ENCODE assay signal across 23 cellular contexts in genomic region chr18:79846936-79847557, GRCh38. TPM values are rescaled to one million over a fixed set of nuclear protein-coding genes. Genes with fewer than 3 reads are reported as not detected.
"Had no signal": no experiment of that assay in that cellular context is flagged by ENCODE, and none has a peak within 500 bp of the region (broad histone marks: within the 10 kb centered on the region; RNA-seq: fewer than 3 reads in every experiment).

No MANE protein-coding gene starts in this region.

- H3K9me3 Mint-ChIP-seq: effector memory CD8-positive, alpha-beta T cell had no signal

- DNase-seq: activated CD4-positive, alpha-beta T cell treated with anti-CD3 and anti-CD28 coated beads for 4 hours; activated CD8-positive, alpha-beta T cell treated with anti-CD3 and anti-CD28 coated beads for 36 hours; activated effector memory CD4-positive, alpha-beta T cell treated with anti-CD3 and anti-CD28 coated beads, Interleukin-2, amount 50 U/mL, for 16 hours; activated T-cell treated with anti-CD3 and anti-CD28 coated beads, Interleukin-2, amount 50 U/mL, for 72 hours; effector memory CD8-positive, alpha-beta T cell; kidney; mammary epithelial cell; stimulated activated CD4-positive, alpha-beta T cell treated with anti-CD3 and anti-CD28 coated beads, Interleukin-15, amount 100 ng/mL, for 24 hours; stimulated activated CD4-positive, alpha-beta T cell treated with anti-CD3 and anti-CD28 coated beads, Interleukin-2, amount 100 ng/mL, for 48 hours; stimulated activated naive CD8-positive, alpha-beta T cell treated with anti-CD3 and anti-CD28 coated beads, Interleukin-15, amount 100 ng/mL, for 72 hours; T-cell; trophoblast cell had no signal

- H3K36me3 Mint-ChIP-seq: activated naive CD4-positive, alpha-beta T cell treated with anti-CD3 and anti-CD28 coated beads, Interleukin-2, amount 50 U/mL, for 72 hours; T-cell; WTC11 had no signal

- H3K27ac Mint-ChIP-seq: activated CD8-positive, alpha-beta T cell treated with anti-CD3 and anti-CD28 coated beads for 36 hours; activated naive CD4-positive, alpha-beta T cell treated with anti-CD3 and anti-CD28 coated beads, Interleukin-2, amount 50 U/mL, for 72 hours; activated T-cell treated with anti-CD3 and anti-CD28 coated beads, Interleukin-2, amount 50 U/mL, for 72 hours; effector memory CD8-positive, alpha-beta T cell; stimulated activated naive CD8-positive, alpha-beta T cell treated with anti-CD3 and anti-CD28 coated beads, Interleukin-15, amount 100 ng/mL, for 72 hours; T-cell; WTC11 had no signal

- H3K4me3 Mint-ChIP-seq: activated CD8-positive, alpha-beta T cell treated with anti-CD3 and anti-CD28 coated beads for 36 hours; activated T-cell treated with anti-CD3 and anti-CD28 coated beads, Interleukin-2, amount 50 U/mL, for 72 hours; effector memory CD8-positive, alpha-beta T cell; stimulated activated naive CD8-positive, alpha-beta T cell treated with anti-CD3 and anti-CD28 coated beads, Interleukin-15, amount 100 ng/mL, for 72 hours; T-cell; WTC11 had no signal

- H3K27ac ChIP-seq: adrenal gland, gastroesophageal sphincter, heart left ventricle, left lung, prostate gland, right atrium auricular region, skin epidermis, suprapubic skin had no signal

- H3K4me3 ChIP-seq: adrenal gland, gastroesophageal sphincter, heart left ventricle, left lung, prostate gland, right atrium auricular region, skin epidermis, suprapubic skin had no signal

- H3K27me3 Mint-ChIP-seq: stimulated activated naive CD8-positive, alpha-beta T cell treated with anti-CD3 and anti-CD28 coated beads, Interleukin-15, amount 100 ng/mL, for 72 hours had no signal

- H3K27me3 ChIP-seq: adrenal gland, heart left ventricle, left lung, right atrium auricular region, suprapubic skin had no signal

- H3K9me3 ChIP-seq: adrenal gland, prostate gland, suprapubic skin had no signal

- ATAC-seq: activated CD8-positive, alpha-beta T cell treated with anti-CD3 and anti-CD28 coated beads for 36 hours; activated naive CD4-positive, alpha-beta T cell treated with anti-CD3 and anti-CD28 coated beads, Interleukin-2, amount 50 U/mL, for 72 hours; activated T-cell treated with anti-CD3 and anti-CD28 coated beads, Interleukin-2, amount 50 U/mL, for 72 hours; effector memory CD8-positive, alpha-beta T cell; gastroesophageal sphincter; heart left ventricle; left lung; stimulated activated naive CD8-positive, alpha-beta T cell treated with anti-CD3 and anti-CD28 coated beads, Interleukin-15, amount 100 ng/mL, for 72 hours; T-cell; WTC11 had no signal

- H3K4me1 Mint-ChIP-seq: T-cell, WTC11 had no signal

- H3K4me1 ChIP-seq: adrenal gland, gastroesophageal sphincter, heart left ventricle, left lung, prostate gland, right atrium auricular region, suprapubic skin had no signal

- H3K36me3 ChIP-seq: adrenal gland, gastroesophageal sphincter, heart left ventricle, left lung, prostate gland, right atrium auricular region, suprapubic skin had no signal

RNA-seq across cellular contexts. Expression of gene KCNG2, which starts 49.3 kb away (rescaled TPM):
- total RNA-seq: activated CD8-positive, alpha-beta T cell treated with anti-CD3 and anti-CD28 coated beads for 36 hours; activated naive CD4-positive, alpha-beta T cell treated with anti-CD3 and anti-CD28 coated beads, Interleukin-2, amount 50 U/mL, for 72 hours; activated T-cell treated with anti-CD3 and anti-CD28 coated beads, Interleukin-2, amount 50 U/mL, for 72 hours; right atrium auricular region; suprapubic skin; T-cell had no signal
- polyA plus RNA-seq: mammary epithelial cell, neural cell had no signal
